10 cellular contexts compared by ENCODE assay signal in genomic region chr3:49732592-49732991, GRCh38. TPM values are rescaled to one million over a fixed set of nuclear protein-coding genes. Genes with fewer than 3 reads are reported as not detected.
"Had no signal": no experiment of that assay in that cellular context is flagged by ENCODE, and none has a peak within 500 bp of the region (broad histone marks: within the 10 kb centered on the region; RNA-seq: fewer than 3 reads in every experiment).

No MANE protein-coding gene starts in this region.

- H3K4me3 ChIP-seq: GM23248, HAP-1, K562 had no signal

- H3K9ac ChIP-seq: GM23248 had no signal

- H2AFZ ChIP-seq: GM23248 had no signal

- ATAC-seq: HCT116, K562 had no signal

- DNase-seq: GM23248, GOT3, H7, HFFc6, IMR-90 had no signal

- H3K27ac ChIP-seq: GM23248, HL-60 had no signal

- H3K4me1 ChIP-seq: HAP-1 had no signal

- H3K9me3 ChIP-seq: HAP-1 had no signal

RNA-seq across cellular contexts. Expression of gene AMIGO3, which starts 13.1 kb away (rescaled TPM):
- total RNA-seq: GM23248, H4, IMR-90 had no signal
